22 cellular contexts compared by ENCODE assay signal in the genomic region with DNA sequence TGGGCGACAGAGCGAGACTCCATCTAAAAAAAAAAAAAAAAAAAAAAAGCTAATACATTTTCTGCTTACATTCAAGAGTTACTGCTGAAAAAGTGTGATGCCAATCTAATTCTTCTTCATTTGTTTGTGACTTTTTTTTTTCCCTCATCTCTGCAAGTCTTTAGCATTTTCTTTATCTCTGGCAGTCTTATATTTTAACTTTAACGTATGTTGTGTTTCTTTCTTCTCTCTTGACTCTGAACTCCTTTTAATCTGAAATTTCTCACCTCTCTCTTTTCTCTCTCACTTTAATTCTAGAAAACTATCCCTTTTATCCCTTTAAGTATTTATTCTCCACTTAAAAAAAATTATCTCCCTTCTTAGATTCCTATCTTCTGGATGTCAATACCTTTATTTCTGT.
DNase-seq lines count a peak whose midpoint lies in the region; ATAC-seq, FAIRE-seq and TF ChIP-seq lines count a peak whose summit lies in the region.
"Had no signal": no experiment of that assay in that cellular context is flagged by ENCODE, and none has a peak within 500 bp of the region (broad histone marks: within the 10 kb centered on the region; RNA-seq: fewer than 3 reads in every experiment).

No MANE protein-coding gene starts in this region.

- H2AFZ ChIP-seq in K562 (ENCODE audit: low read depth, low read length) = no peak overlapping the region
- H2AFZ ChIP-seq: GM23248 had no signal

- H3K27ac ChIP-seq in Panc1 (ENCODE audit: low read length) (no peak overlapping the region), K562 (ENCODE audit: extremely low read depth, low read depth, low read length) (no peak overlapping the region)
- H3K27ac ChIP-seq: 22Rv1; BLaER1 treated with 17β-estradiol and CSF1 and Interleukin-3, amounts not matched to agents 10 nM and 100 nM; GM23248 had no signal

- intact Hi-C loops in Caco-2 (cut with micrococcal nuclease; ENCODE audit: unreplicated experiment) = no loop called here
- intact Hi-C loops in Panc1 (cut with micrococcal nuclease; ENCODE audit: unreplicated experiment) = no loop called here
- intact Hi-C loops in K562 (cut with micrococcal nuclease) = no loop called here

- TF ChIP-seq EP300 in K562 (IDR thresholded peaks at IDR 0.05; ENCODE audit: low read length) = no peak

- DNase-seq in activated T-cell treated with anti-CD3 and anti-CD28 coated beads, Interleukin-2, amount 50 U/mL, for 72 hours = no peak
- DNase-seq in activated T-cell treated with anti-CD3 and anti-CD28 coated beads, Interleukin-2, amount 50 U/mL, for 1 hour = no peak
- DNase-seq in Caco-2 (no peak), Panc1 (ENCODE audit: low read depth, low spot score) (no peak), K562 (ENCODE audit: extremely low read depth in 1 of 4, low spot score in 3 of 4) (no peak), NCI-H82 (lab: John Stamatoyannopoulos, UW) (no peak), NCI-H187 treated with DMSO at 0.1 percent for 48 hours (lab: John Stamatoyannopoulos, UW) (no peak)
- no peak for DNase-seq in activated CD4-positive, alpha-beta T cell treated with anti-CD3 and anti-CD28 coated beads for 1 hour
- DNase-seq: BE2C; CD4-positive, alpha-beta memory T cell; COR-L47; DMS153; DND-41; GM23248; H7; HCEC 1CT had no signal

- no peaks in the 10 kb centered on the region for H4K20me1 ChIP-seq in K562 (replicated peaks; ENCODE audit: control insufficient read depth, insufficient read depth, low read length)

- POLR2A ChIA-PET in Caco-2 (lab: Charles Lee) (no interaction called here), Panc1 (lab: Charles Lee) (interaction anchor here (0.7 kb wide), 1 partner anchor 27 kb away, joined by 4 read pairs; no protein-coding TSS in a partner anchor), K562 (lab: Yijun Ruan, JAX) (no interaction called here)

- TF ChIP-seq RAD21 in K562 (CRISPR knock-in tag; conservative IDR thresholded peaks at IDR 0.05 in 1 of 2, IDR thresholded peaks at IDR 0.05 in 1 of 2) = no peak

- H3K9me3 Mint-ChIP-seq in activated T-cell treated with anti-CD3 and anti-CD28 coated beads, Interleukin-2, amount 50 U/mL, for 72 hours = no peaks in the 10 kb centered on the region
- H3K9me3 Mint-ChIP-seq in Caco-2 (ENCODE audit: unreplicated experiment) = no peaks in the 10 kb centered on the region
- H3K9me3 Mint-ChIP-seq: CD4-positive, alpha-beta memory T cell had no signal

- no peaks in the 10 kb centered on the region for H3K9me1 ChIP-seq in K562 (ENCODE audit: control insufficient read depth, insufficient read depth, low read length)

- 93% methylated on average over 2 of the region's 3 CpGs for WGBS in K562 (ENCODE audit: insufficient coverage, low coverage, missing lambda C conversion rate)

- ATAC-seq in activated T-cell treated with anti-CD3 and anti-CD28 coated beads, Interleukin-2, amount 50 U/mL, for 72 hours (replicated peaks in 1 of 2) = no peak
- ATAC-seq in Panc1 (no peak), K562 (no peak)

- H3K27me3 ChIP-seq in Caco-2 (replicated peaks; ENCODE audit: control insufficient read depth, insufficient read depth, low read length) (no peaks in the 10 kb centered on the region), Panc1 (ENCODE audit: control insufficient read depth, insufficient read depth, low read length) (no peaks in the 10 kb centered on the region), K562 (ENCODE audit: control insufficient read depth in 2 of 2, insufficient read depth in 2 of 2, low read length in 2 of 2) (no peaks in the 10 kb centered on the region; a peak in 1 of 5 replicates)
- H3K27me3 ChIP-seq: BE2C; BLaER1 treated with 17β-estradiol and CSF1 and Interleukin-3, amounts not matched to agents 10 nM and 100 nM had no signal

- H3K36me3 Mint-ChIP-seq in activated T-cell treated with anti-CD3 and anti-CD28 coated beads, Interleukin-2, amount 50 U/mL, for 72 hours (ENCODE audit: insufficient read depth in 2 of 2) = no peaks in the 10 kb centered on the region
- peaks cover 5% of the 10 kb centered on the region for H3K36me3 Mint-ChIP-seq in Caco-2 (ENCODE audit: insufficient read depth, unreplicated experiment)

- no peak for FAIRE-seq in K562 (lab: Jason Lieb, UNC)
- FAIRE-seq: A204.1, G401.6, GM12892, H1 had no signal

- H3K4me1 ChIP-seq in Caco-2 (peaks cover 6% of the 10 kb centered on the region), Panc1 (ENCODE audit: control insufficient read depth, insufficient read depth, low read length) (no peaks in the 10 kb centered on the region), K562 (replicated peaks in 1 of 2; ENCODE audit: control insufficient read depth in 2 of 2, insufficient read depth in 2 of 2, low read length in 2 of 2) (peaks cover 5 to 14% of the 10 kb centered on the region in 2 experiments)
- H3K4me1 ChIP-seq: BE2C; BLaER1 treated with 17β-estradiol and CSF1 and Interleukin-3, amounts not matched to agents 10 nM and 100 nM had no signal

- H3K4me3 ChIP-seq in Caco-2 (ENCODE audit: low read depth, low read length) (no peak overlapping the region), Panc1 (ENCODE audit: low read depth in 2 of 2, low read length in 2 of 2) (no peak overlapping the region), K562 (no peak overlapping the region)
- H3K4me3 ChIP-seq: BLaER1 treated with 17β-estradiol and CSF1 and Interleukin-3, amounts not matched to agents 10 nM and 100 nM; GM23248 had no signal

- no peaks in the 10 kb centered on the region for H3K27me3 Mint-ChIP-seq in activated T-cell treated with anti-CD3 and anti-CD28 coated beads, Interleukin-2, amount 50 U/mL, for 72 hours (ENCODE audit: low read depth)
- no peaks in the 10 kb centered on the region for H3K27me3 Mint-ChIP-seq in Caco-2 (ENCODE audit: insufficient read depth, unreplicated experiment)
- H3K27me3 Mint-ChIP-seq: CD4-positive, alpha-beta memory T cell had no signal

- peaks cover 32% of the 10 kb centered on the region for H3K79me2 ChIP-seq in K562 (ENCODE audit: control insufficient read depth, insufficient read depth, low read length)

- no peaks in the 10 kb centered on the region for H3K4me1 Mint-ChIP-seq in activated T-cell treated with anti-CD3 and anti-CD28 coated beads, Interleukin-2, amount 50 U/mL, for 72 hours (ENCODE audit: low read depth)
- peaks cover 30% of the 10 kb centered on the region for H3K4me1 Mint-ChIP-seq in Caco-2 (ENCODE audit: low read depth, unreplicated experiment)

- H3K27ac Mint-ChIP-seq in activated T-cell treated with anti-CD3 and anti-CD28 coated beads, Interleukin-2, amount 50 U/mL, for 72 hours = peak overlapping the region; percentile 80
- H3K27ac Mint-ChIP-seq in Caco-2 (ENCODE audit: unreplicated experiment) = peak overlapping the region; percentile 12

- H3K36me3 ChIP-seq in Caco-2 (ENCODE audit: control insufficient read depth, insufficient read depth, low read length) (peaks cover 3% of the 10 kb centered on the region; the same call in 1 of the 2 replicates), Panc1 (ENCODE audit: control insufficient read depth, insufficient read depth, low read length) (no peaks in the 10 kb centered on the region), K562 (ENCODE audit: control insufficient read depth, insufficient read depth, low read length) (no peaks in the 10 kb centered on the region)
- H3K36me3 ChIP-seq: BE2C had no signal

- no peak for TF ChIP-seq POLR2A in K562 (conservative IDR thresholded peaks at IDR 0.05)

- in situ Hi-C loops in Panc1 (cut with HindIII; ENCODE audit: low pct_unique_long_range_greater_than_20kb, low sequenced_read_pairs) (no loop called here), K562 (cut with MboI) (no loop called here)

- no peak for TF ChIP-seq CTCF in Caco-2 (IDR thresholded peaks at IDR 0.05; ENCODE audit: insufficient read depth in 1 of 2, low read depth in 1 of 2, low read length in 1 of 2, severe bottlenecking in 1 of 2, unreplicated experiment in 1 of 2)
- no peak for TF ChIP-seq CTCF in Panc1 (IDR thresholded peaks at IDR 0.05)
- no peak for TF ChIP-seq CTCF in K562 (IDR thresholded peaks at IDR 0.05 in 2 of 3, conservative IDR thresholded peaks at IDR 0.05 in 1 of 3; ENCODE audit: insufficient read depth in 2 of 3, low read depth in 1 of 3, low read length in 3 of 3)

- no peak overlapping the region for H3K9ac ChIP-seq in K562 (ENCODE audit: insufficient read depth in 1 of 2, low read depth in 2 of 2, low read length in 2 of 2)
- H3K9ac ChIP-seq: BLaER1 treated with 17β-estradiol and CSF1 and Interleukin-3, amounts not matched to agents 10 nM and 100 nM; GM23248 had no signal

- H3K4me3 Mint-ChIP-seq in activated T-cell treated with anti-CD3 and anti-CD28 coated beads, Interleukin-2, amount 50 U/mL, for 72 hours = no peak overlapping the region
- H3K4me3 Mint-ChIP-seq in Caco-2 (ENCODE audit: unreplicated experiment) = no peak overlapping the region
- H3K4me3 Mint-ChIP-seq: CD4-positive, alpha-beta memory T cell had no signal

- CTCF ChIA-PET in Caco-2 (lab: Charles Lee) (no interaction called here), Panc1 (lab: Charles Lee) (no interaction called here), K562 (lab: Yijun Ruan, JAX; ENCODE audit: low intra/inter-chr PET ratio) (no interaction called here)

- BruUV-seq in Caco-2 (replicated peaks; lab: Mats Ljungman, UMichigan) (no TSS peak), Panc1 (replicated peaks; lab: Mats Ljungman, UMichigan) (TSS peak; percentile 50), K562 (replicated peaks; lab: Mats Ljungman, UMichigan) (no TSS peak)

- no peaks in the 10 kb centered on the region for H3K9me3 ChIP-seq in Caco-2
- no peaks in the 10 kb centered on the region for H3K9me3 ChIP-seq in Panc1 (ENCODE audit: control insufficient read depth, insufficient read depth, low read depth, low read length)
- no peaks in the 10 kb centered on the region for H3K9me3 ChIP-seq in K562 (replicated peaks; ENCODE audit: control insufficient read depth, insufficient read depth, low read depth, low read length)
- H3K9me3 ChIP-seq: BE2C; BLaER1 treated with 17β-estradiol and CSF1 and Interleukin-3, amounts not matched to agents 10 nM and 100 nM had no signal

- no peak overlapping the region for H3K4me2 ChIP-seq in K562 (ENCODE audit: insufficient read depth, low read length)
- H3K4me2 ChIP-seq: BLaER1 treated with 17β-estradiol and CSF1 and Interleukin-3, amounts not matched to agents 10 nM and 100 nM had no signal

TF ChIP-seq in K562, 482 proteins besides CTCF, POLR2A, EP300 and RAD21:
- no peak for TF ChIP-seq PML (IDR thresholded peaks at IDR 0.05; ENCODE audit: low read length)
- TF ChIP-seq, protein P1, sequence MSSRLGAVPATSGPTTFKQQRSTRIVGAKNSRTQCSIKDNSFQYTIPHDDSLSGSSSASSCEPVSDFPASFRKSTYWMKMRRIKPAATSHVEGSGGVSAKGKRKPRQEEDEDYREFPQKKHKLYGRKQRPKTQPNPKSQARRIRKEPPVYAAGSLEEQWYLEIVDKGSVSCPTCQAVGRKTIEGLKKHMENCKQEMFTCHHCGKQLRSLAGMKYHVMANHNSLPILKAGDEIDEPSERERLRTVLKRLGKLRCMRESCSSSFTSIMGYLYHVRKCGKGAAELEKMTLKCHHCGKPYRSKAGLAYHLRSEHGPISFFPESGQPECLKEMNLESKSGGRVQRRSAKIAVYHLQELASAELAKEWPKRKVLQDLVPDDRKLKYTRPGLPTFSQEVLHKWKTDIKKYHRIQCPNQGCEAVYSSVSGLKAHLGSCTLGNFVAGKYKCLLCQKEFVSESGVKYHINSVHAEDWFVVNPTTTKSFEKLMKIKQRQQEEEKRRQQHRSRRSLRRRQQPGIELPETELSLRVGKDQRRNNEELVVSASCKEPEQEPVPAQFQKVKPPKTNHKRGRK (tag; IDR thresholded peaks at IDR 0.05) = peak; percentile 51; the same call in 1 of the 2 replicates
